ENCODE assay signal across 8 cellular contexts in the genomic region with DNA sequence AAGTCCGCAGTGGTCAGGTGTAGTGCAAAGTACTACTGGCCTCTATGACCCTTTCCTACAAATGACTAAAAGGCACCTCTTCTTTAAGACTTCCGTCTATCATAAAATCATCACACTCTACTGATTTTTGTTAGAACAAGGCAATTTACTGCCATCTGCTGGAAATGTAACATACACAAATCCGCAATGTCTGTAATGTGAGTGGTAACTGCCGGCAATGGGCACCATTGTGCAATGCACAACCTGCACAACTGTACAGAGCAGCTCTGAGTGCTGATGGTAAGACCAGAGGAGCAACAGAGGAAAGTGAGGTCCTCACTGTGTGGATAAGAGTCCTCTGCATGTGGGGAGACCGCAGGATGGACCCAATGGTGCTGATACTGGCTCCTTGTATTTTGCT.
DNase-seq lines count a peak whose midpoint lies in the region; ATAC-seq and TF ChIP-seq lines count a peak whose summit lies in the region.

No MANE protein-coding gene starts in this region.

- peak; percentile 24 for DNase-seq in Caki2 (ENCODE audit: low read depth)
- peak; percentile 14 for DNase-seq in HPDE6-E6E7 (ENCODE audit: extremely low spot score)
- DNase-seq in left lobe of liver (ENCODE audit: low spot score): no peak
- no peak for DNase-seq in activated naive CD4-positive, alpha-beta T cell treated with anti-CD3 and anti-CD28 coated beads for 36 hours
- no peak for DNase-seq in NCI-H1105 treated with DMSO at 0.1 percent for 48 hours (lab: John Stamatoyannopoulos, UW)
- DNase-seq in NCI-H345 treated with DMSO at 0.1 percent for 48 hours (lab: John Stamatoyannopoulos, UW; ENCODE audit: unreplicated experiment): no peak
- no peak for DNase-seq in ascending aorta (ENCODE audit: low spot score in 2 of 2)

- H3K9me3 ChIP-seq in ascending aorta: no peaks in the 10 kb centered on the region

- H3K27ac ChIP-seq in ascending aorta: no peak overlapping the region

- H3K9me3 Mint-ChIP-seq in activated naive CD4-positive, alpha-beta T cell treated with anti-CD3 and anti-CD28 coated beads for 36 hours: no peaks in the 10 kb centered on the region

- TF ChIP-seq CTCF in ascending aorta (IDR thresholded peaks at IDR 0.05): peak in 1 of 3 experiments; percentile 11

- H3K36me3 ChIP-seq in ascending aorta: no peaks in the 10 kb centered on the region

- no peaks in the 10 kb centered on the region for H3K4me1 Mint-ChIP-seq in activated naive CD4-positive, alpha-beta T cell treated with anti-CD3 and anti-CD28 coated beads for 36 hours (ENCODE audit: low read depth)

- no peaks in the 10 kb centered on the region for H3K36me3 Mint-ChIP-seq in activated naive CD4-positive, alpha-beta T cell treated with anti-CD3 and anti-CD28 coated beads for 36 hours (ENCODE audit: low read depth)

- H3K27ac Mint-ChIP-seq in activated naive CD4-positive, alpha-beta T cell treated with anti-CD3 and anti-CD28 coated beads for 36 hours: no peak overlapping the region

- H3K4me3 Mint-ChIP-seq in activated naive CD4-positive, alpha-beta T cell treated with anti-CD3 and anti-CD28 coated beads for 36 hours: no peak overlapping the region

- H3K27me3 ChIP-seq in ascending aorta: no peaks in the 10 kb centered on the region

- ATAC-seq in SK-N-SH treated with all-trans-retinoic acid at 6 μM for 48 hours (peak; percentile 80), left lobe of liver (peak; percentile 33)

- CTCF ChIA-PET in activated naive CD4-positive, alpha-beta T cell treated with anti-CD3 and anti-CD28 coated beads for 36 hours (lab: Charles Lee): interaction anchor here (0.5 to 0.7 kb wide), 2 partner anchors 260 to 516 kb away, joined by 3 read pairs; partner anchors contain the start of gene TAS2R1

- H3K4me1 ChIP-seq in ascending aorta: no peaks in the 10 kb centered on the region

- no peaks in the 10 kb centered on the region for H3K27me3 Mint-ChIP-seq in activated naive CD4-positive, alpha-beta T cell treated with anti-CD3 and anti-CD28 coated beads for 36 hours (ENCODE audit: low read depth)

- in situ Hi-C loops in Caki2 (cut with HindIII; ENCODE audit: low pct_unique_long_range_greater_than_20kb, low sequenced_read_pairs): no loop called here

- intact Hi-C loops in activated naive CD4-positive, alpha-beta T cell treated with anti-CD3 and anti-CD28 coated beads for 36 hours (cut with micrococcal nuclease): no loop called here
- intact Hi-C loops in ascending aorta (cut with DNase I): no loop called here

- H3K4me3 ChIP-seq in ascending aorta: no peak overlapping the region

TF ChIP-seq in SK-N-SH treated with all-trans-retinoic acid at 6 μM for 48 hours, 23 proteins besides CTCF, POLR2A, EP300 and RAD21:
- TF ChIP-seq ISL1 (CRISPR knock-in tag; IDR thresholded peaks at IDR 0.05) (no peak), ZNF8 (CRISPR knock-in tag; IDR thresholded peaks at IDR 0.05) (no peak), ZFP3 (CRISPR knock-in tag; IDR thresholded peaks at IDR 0.05) (no peak), TOX (CRISPR knock-in tag; IDR thresholded peaks at IDR 0.05; ENCODE audit: borderline replicate concordance) (no peak), OSR1 (CRISPR knock-in tag; IDR thresholded peaks at IDR 0.05) (no peak), RARB (CRISPR knock-in tag; IDR thresholded peaks at IDR 0.05) (no peak), ARNTL (CRISPR knock-in tag; IDR thresholded peaks at IDR 0.05; ENCODE audit: borderline replicate concordance, low read depth) (no peak), GLIS3 (CRISPR knock-in tag; IDR thresholded peaks at IDR 0.05) (no peak)
- TF ChIP-seq, protein P1, sequence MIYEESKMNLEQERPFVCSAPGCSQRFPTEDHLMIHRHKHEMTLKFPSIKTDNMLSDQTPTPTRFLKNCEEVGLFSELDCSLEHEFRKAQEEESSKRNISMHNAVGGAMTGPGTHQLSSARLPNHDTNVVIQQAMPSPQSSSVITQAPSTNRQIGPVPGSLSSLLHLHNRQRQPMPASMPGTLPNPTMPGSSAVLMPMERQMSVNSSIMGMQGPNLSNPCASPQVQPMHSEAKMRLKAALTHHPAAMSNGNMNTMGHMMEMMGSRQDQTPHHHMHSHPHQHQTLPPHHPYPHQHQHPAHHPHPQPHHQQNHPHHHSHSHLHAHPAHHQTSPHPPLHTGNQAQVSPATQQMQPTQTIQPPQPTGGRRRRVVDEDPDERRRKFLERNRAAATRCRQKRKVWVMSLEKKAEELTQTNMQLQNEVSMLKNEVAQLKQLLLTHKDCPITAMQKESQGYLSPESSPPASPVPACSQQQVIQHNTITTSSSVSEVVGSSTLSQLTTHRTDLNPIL (CRISPR knock-in tag; IDR thresholded peaks at IDR 0.05; ENCODE audit: low read depth): no peak
- TF ChIP-seq, protein P2, sequence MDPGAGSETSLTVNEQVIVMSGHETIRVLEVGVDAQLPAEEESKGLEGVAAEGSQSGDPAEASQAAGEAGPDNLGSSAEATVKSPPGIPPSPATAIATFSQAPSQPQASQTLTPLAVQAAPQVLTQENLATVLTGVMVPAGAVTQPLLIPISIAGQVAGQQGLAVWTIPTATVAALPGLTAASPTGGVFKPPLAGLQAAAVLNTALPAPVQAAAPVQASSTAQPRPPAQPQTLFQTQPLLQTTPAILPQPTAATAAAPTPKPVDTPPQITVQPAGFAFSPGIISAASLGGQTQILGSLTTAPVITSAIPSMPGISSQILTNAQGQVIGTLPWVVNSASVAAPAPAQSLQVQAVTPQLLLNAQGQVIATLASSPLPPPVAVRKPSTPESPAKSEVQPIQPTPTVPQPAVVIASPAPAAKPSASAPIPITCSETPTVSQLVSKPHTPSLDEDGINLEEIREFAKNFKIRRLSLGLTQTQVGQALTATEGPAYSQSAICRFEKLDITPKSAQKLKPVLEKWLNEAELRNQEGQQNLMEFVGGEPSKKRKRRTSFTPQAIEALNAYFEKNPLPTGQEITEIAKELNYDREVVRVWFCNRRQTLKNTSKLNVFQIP (CRISPR knock-in tag; IDR thresholded peaks at IDR 0.05; ENCODE audit: borderline replicate concordance, low read depth): no peak
- TF ChIP-seq, protein P3, sequence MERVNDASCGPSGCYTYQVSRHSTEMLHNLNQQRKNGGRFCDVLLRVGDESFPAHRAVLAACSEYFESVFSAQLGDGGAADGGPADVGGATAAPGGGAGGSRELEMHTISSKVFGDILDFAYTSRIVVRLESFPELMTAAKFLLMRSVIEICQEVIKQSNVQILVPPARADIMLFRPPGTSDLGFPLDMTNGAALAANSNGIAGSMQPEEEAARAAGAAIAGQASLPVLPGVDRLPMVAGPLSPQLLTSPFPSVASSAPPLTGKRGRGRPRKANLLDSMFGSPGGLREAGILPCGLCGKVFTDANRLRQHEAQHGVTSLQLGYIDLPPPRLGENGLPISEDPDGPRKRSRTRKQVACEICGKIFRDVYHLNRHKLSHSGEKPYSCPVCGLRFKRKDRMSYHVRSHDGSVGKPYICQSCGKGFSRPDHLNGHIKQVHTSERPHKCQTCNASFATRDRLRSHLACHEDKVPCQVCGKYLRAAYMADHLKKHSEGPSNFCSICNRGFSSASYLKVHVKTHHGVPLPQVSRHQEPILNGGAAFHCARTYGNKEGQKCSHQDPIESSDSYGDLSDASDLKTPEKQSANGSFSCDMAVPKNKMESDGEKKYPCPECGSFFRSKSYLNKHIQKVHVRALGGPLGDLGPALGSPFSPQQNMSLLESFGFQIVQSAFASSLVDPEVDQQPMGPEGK (CRISPR knock-in tag; IDR thresholded peaks at IDR 0.05; ENCODE audit: borderline replicate concordance): no peak
- TF ChIP-seq, protein P4, sequence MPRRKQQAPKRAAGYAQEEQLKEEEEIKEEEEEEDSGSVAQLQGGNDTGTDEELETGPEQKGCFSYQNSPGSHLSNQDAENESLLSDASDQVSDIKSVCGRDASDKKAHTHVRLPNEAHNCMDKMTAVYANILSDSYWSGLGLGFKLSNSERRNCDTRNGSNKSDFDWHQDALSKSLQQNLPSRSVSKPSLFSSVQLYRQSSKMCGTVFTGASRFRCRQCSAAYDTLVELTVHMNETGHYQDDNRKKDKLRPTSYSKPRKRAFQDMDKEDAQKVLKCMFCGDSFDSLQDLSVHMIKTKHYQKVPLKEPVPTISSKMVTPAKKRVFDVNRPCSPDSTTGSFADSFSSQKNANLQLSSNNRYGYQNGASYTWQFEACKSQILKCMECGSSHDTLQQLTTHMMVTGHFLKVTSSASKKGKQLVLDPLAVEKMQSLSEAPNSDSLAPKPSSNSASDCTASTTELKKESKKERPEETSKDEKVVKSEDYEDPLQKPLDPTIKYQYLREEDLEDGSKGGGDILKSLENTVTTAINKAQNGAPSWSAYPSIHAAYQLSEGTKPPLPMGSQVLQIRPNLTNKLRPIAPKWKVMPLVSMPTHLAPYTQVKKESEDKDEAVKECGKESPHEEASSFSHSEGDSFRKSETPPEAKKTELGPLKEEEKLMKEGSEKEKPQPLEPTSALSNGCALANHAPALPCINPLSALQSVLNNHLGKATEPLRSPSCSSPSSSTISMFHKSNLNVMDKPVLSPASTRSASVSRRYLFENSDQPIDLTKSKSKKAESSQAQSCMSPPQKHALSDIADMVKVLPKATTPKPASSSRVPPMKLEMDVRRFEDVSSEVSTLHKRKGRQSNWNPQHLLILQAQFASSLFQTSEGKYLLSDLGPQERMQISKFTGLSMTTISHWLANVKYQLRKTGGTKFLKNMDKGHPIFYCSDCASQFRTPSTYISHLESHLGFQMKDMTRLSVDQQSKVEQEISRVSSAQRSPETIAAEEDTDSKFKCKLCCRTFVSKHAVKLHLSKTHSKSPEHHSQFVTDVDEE (CRISPR knock-in tag; IDR thresholded peaks at IDR 0.05): no peak

Comparison
In these comparisons a context has a peak if more than half of its experiments do, and no peak if none do; other contexts are left out.
1. DNase-seq: peak in Caki2 (single experiment) and HPDE6-E6E7 (single experiment); none in left lobe of liver (single experiment), activated naive CD4-positive, alpha-beta T cell treated with anti-CD3 and anti-CD28 coated beads for 36 hours (single experiment), NCI-H1105 treated with DMSO at 0.1 percent for 48 hours (single experiment), NCI-H345 treated with DMSO at 0.1 percent for 48 hours (single experiment) and ascending aorta (0 of 2).